In genomic region chr1:98018074-98018473, GRCh38 we compare ENCODE assay signal across 6 cellular contexts.
"Had no signal": no experiment of that assay in that cellular context is flagged by ENCODE, and none has a peak within 500 bp of the region (broad histone marks: within the 10 kb centered on the region; RNA-seq: fewer than 3 reads in every experiment).

No MANE protein-coding gene starts in this region.

- DNase-seq: IMR-90, KBM-7 had no signal

- ATAC-seq: HepG2, K562 had no signal

- FAIRE-seq: HepG2, HTR-8/SVneo, K562 had no signal

- H3K4me3 ChIP-seq: K562 had no signal

- H3K27ac ChIP-seq: HL-60 had no signal
